Comparison of ENCODE assay signal across 27 cellular contexts in the genomic region with DNA sequence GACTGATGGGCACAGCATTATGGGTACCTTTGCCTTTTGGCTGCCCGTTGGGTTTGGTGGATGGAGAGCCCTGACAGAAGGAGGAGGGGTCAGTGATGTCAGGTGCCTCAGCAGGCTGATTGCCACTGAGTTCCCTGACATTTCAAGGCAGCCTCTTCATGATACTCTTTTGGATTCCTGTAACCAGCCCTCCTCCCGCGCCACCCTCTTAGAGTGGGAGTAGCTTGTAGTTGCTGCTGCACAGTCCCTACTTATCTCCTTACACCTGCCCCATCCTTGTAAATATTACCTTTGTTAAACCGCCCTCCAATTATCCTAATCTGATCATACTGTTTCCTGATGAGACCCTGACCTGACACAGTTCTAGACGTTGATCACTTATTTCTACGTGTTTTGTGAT.
A peak's percentile ranks its signal among the peaks of the same experiment; 100 is the strongest.
DNase-seq lines count a peak whose midpoint lies in the region; ATAC-seq and TF ChIP-seq lines count a peak whose summit lies in the region.
"Had no signal": no experiment of that assay in that cellular context is flagged by ENCODE, and none has a peak within 500 bp of the region (broad histone marks: within the 10 kb centered on the region; RNA-seq: fewer than 3 reads in every experiment).

No MANE protein-coding gene starts in this region.

- H3K4me1 Mint-ChIP-seq in type B pancreatic cell (ENCODE audit: unreplicated experiment) = no peaks in the 10 kb centered on the region
- H3K4me1 Mint-ChIP-seq: B cell had no signal

- ATAC-seq in left lung (no peak), HG03045 (IDR thresholded peaks at IDR 0.05; ENCODE audit: unreplicated experiment) (no peak)
- ATAC-seq: CD8-positive, alpha-beta T cell; K562 had no signal

- no peaks in the 10 kb centered on the region for H3K9me3 ChIP-seq in left lung
- H3K9me3 ChIP-seq: SJSA1 had no signal

- H3K4me3 ChIP-seq in left lung (no peak overlapping the region), H7 (ENCODE audit: insufficient read depth, low read depth, low read length) (no peak overlapping the region)
- H3K4me3 ChIP-seq: K562, PC-9, SJSA1 had no signal

- H3K27me3 Mint-ChIP-seq in type B pancreatic cell = peaks cover 15% of the 10 kb centered on the region

- peaks cover 2% of the 10 kb centered on the region for H3K36me3 Mint-ChIP-seq in type B pancreatic cell
- H3K36me3 Mint-ChIP-seq: CD8-positive, alpha-beta T cell had no signal

- TF ChIP-seq CTCF in type B pancreatic cell (conservative IDR thresholded peaks at IDR 0.05) (no peak), left lung (IDR thresholded peaks at IDR 0.05) (no peak)

- H3K27ac Mint-ChIP-seq in type B pancreatic cell = peak overlapping the region; percentile 1
- H3K27ac Mint-ChIP-seq: B cell; CD8-positive, alpha-beta T cell; T-helper 2 cell treated with Interferon-gamma antibody and Interleukin-4, amounts not matched to agents 5 μg/mL and 100 μg/mL, for 36 hours had no signal

- H3K4me1 ChIP-seq in left lung = no peaks in the 10 kb centered on the region
- H3K4me1 ChIP-seq: SJSA1 had no signal

- DNase-seq in NCI-H1105 treated with DMSO at 0.1 percent for 48 hours (lab: John Stamatoyannopoulos, UW) = peak; percentile 4
- DNase-seq in NCI-H1105 (lab: John Stamatoyannopoulos, UW) = no peak
- DNase-seq in NCI-H2227 (lab: John Stamatoyannopoulos, UW; ENCODE audit: unreplicated experiment) = peak; percentile 53
- DNase-seq in NCI-H748 treated with DMSO at 0.1 percent for 48 hours (lab: John Stamatoyannopoulos, UW) = peak; percentile 99
- no peak for DNase-seq in type B pancreatic cell (ENCODE audit: extremely low spot score, unreplicated experiment)
- no peak for DNase-seq in left lung
- no peak for DNase-seq in H7
- DNase-seq: CD8-positive, alpha-beta T cell; DMS 273 treated with DMSO at 0.1 percent for 48 hours; DMS79; GF-D8; MV-4-11; NCI-H1436; NCI-H2029 treated with DMSO at 0.1 percent for 48 hours; NCI-H2171 treated with DMSO at 0.1 percent for 48 hours; NCI-H446; NCI-H774; PC-9; Right ventricle myocardium superior; T-helper 1 cell had no signal

- H3K4me3 Mint-ChIP-seq in type B pancreatic cell = no peak overlapping the region
- H3K4me3 Mint-ChIP-seq: B cell; CD8-positive, alpha-beta T cell; T-helper 2 cell treated with Interferon-gamma antibody and Interleukin-4, amounts not matched to agents 5 μg/mL and 100 μg/mL, for 36 hours had no signal

- H3K36me3 ChIP-seq in left lung = no peaks in the 10 kb centered on the region
- H3K36me3 ChIP-seq in H7 (replicated peaks; ENCODE audit: control insufficient read depth, insufficient read depth, low read length) = no peaks in the 10 kb centered on the region
- H3K36me3 ChIP-seq: SJSA1 had no signal

- intact Hi-C loops in left lung (cut with DNase I) = no loop called here

- H3K9me3 Mint-ChIP-seq in type B pancreatic cell = no peaks in the 10 kb centered on the region
- H3K9me3 Mint-ChIP-seq: CD8-positive, alpha-beta T cell; T-helper 2 cell treated with Interferon-gamma antibody and Interleukin-4, amounts not matched to agents 5 μg/mL and 100 μg/mL, for 36 hours had no signal

- no peak overlapping the region for H3K27ac ChIP-seq in left lung
- H3K27ac ChIP-seq: 22Rv1, C4-2B, PC-9, SJSA1 had no signal

- peaks cover 0 to 5% of the 10 kb centered on the region in 2 donors for H3K27me3 ChIP-seq in left lung
- no peaks in the 10 kb centered on the region for H3K27me3 ChIP-seq in H7 (ENCODE audit: control insufficient read depth, insufficient read depth, low read length)

Comparison
In these comparisons a context has a peak if more than half of its experiments do, and no peak if none do; other contexts are left out.
1. DNase-seq: peak in NCI-H1105 treated with DMSO at 0.1 percent for 48 hours (single experiment), NCI-H2227 (single experiment) and NCI-H748 treated with DMSO at 0.1 percent for 48 hours (single experiment); none in NCI-H1105 (single experiment), type B pancreatic cell (single experiment), left lung (0 of 2) and H7 (single experiment).